In genomic region chr12:25387136-25388050, GRCh38 we compare ENCODE assay signal across 8 cellular contexts.
DNase-seq lines count a peak whose midpoint lies in the region; ATAC-seq and TF ChIP-seq lines count a peak whose summit lies in the region.

No MANE protein-coding gene starts in this region.

- peak overlapping the region; percentile 76 for H3K4me3 ChIP-seq in kidney epithelial cell (ENCODE audit: low read depth, low read length)

- H3K27me3 ChIP-seq in kidney epithelial cell (ENCODE audit: control insufficient read depth, insufficient read depth, low read length), result no peaks in the 10 kb centered on the region

- no peaks in the 10 kb centered on the region for H3K9me3 Mint-ChIP-seq in chondrocyte (ENCODE audit: low read depth)

- peak; percentile 19 for ATAC-seq in HG02852 (IDR thresholded peaks at IDR 0.05; ENCODE audit: unreplicated experiment)
- ATAC-seq in HG03025 (IDR thresholded peaks at IDR 0.05; ENCODE audit: low FRiP score, unreplicated experiment), result no peak

- TF ChIP-seq CTCF in chondrocyte (IDR thresholded peaks at IDR 0.05) (peak; percentile 97), kidney epithelial cell (IDR thresholded peaks at IDR 0.05; ENCODE audit: insufficient read depth, low read length, poor library complexity, severe bottlenecking) (peak; percentile 81)

- H3K36me3 Mint-ChIP-seq in chondrocyte (ENCODE audit: low read depth), result no peaks in the 10 kb centered on the region

- H3K27me3 Mint-ChIP-seq in chondrocyte (ENCODE audit: low read depth), result no peaks in the 10 kb centered on the region

- DNase-seq in DMS79 (lab: John Stamatoyannopoulos, UW), result peak; percentile 22
- DNase-seq in NCI-H345 (lab: John Stamatoyannopoulos, UW), result peak; percentile 88
- DNase-seq in activated CD4-positive, CD25-positive, alpha-beta regulatory T cell treated with anti-CD3 and anti-CD28 coated beads, Interleukin-2, amount 50 U/mL, for 72 hours, result peak; percentile 63
- no peak for DNase-seq in chondrocyte (ENCODE audit: low spot score)
- DNase-seq in kidney epithelial cell (ENCODE audit: low read depth), result peak; percentile 61
- peak; percentile 38 to 51 for DNase-seq in stimulated activated CD4-positive, alpha-beta T cell treated with anti-CD3 and anti-CD28 coated beads, Interleukin-15, amount 100 ng/mL, for 1 hour (ENCODE audit: low read depth in 1 of 2, low spot score in 1 of 2)

- peaks cover 24% of the 10 kb centered on the region for H3K4me1 Mint-ChIP-seq in chondrocyte (ENCODE audit: low read depth)

- peak overlapping the region; percentile 95 for H3K4me3 Mint-ChIP-seq in chondrocyte (ENCODE audit: unreplicated experiment)

- H3K36me3 ChIP-seq in kidney epithelial cell (ENCODE audit: control insufficient read depth, insufficient read depth, low read length), result no peaks in the 10 kb centered on the region

- H3K27ac Mint-ChIP-seq in chondrocyte (ENCODE audit: unreplicated experiment), result peak overlapping the region; percentile 100
